1 cellular context compared by ENCODE assay signal in the genomic region with DNA sequence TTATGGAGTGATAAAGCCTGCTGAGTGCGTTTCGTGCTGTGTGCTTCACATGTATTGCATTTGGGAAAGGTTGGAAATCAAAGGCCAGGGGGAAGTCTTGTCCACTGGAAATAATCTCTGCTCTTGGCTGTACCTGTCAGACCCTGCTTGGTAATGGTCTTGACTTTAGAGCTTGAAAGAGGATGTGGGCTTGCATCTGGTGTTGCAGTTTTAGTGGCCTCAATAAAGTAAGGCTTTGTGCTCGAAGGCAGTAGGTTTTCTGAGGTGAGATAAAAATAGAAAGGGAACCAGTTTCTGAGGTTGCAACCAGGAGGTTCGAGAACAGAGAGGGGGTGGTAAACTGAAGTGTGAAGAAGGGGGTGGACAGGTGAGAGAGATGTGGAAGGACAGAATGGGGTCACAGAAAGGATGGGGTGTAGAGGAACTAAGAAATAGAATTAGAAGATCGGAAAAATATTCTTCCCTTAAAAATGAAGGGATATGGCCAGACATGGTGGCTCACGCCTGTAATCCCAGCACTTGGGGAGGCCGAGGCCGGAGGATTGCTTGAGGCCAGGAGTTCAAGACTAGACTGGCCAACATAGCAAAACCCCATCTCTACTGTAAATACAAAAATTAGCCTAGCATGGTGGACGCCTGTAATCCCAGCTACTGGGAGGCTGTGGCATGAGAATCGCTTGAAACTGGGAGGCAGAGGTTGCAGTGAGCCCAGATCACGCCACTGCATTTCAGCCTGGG.
TF ChIP-seq lines count a peak whose summit lies in the region.

No MANE protein-coding gene starts in this region.

TF ChIP-seq in GM12878, 131 proteins besides CTCF, POLR2A, EP300 and RAD21 (continues in another document):
- TF ChIP-seq STAT3 (IDR thresholded peaks at IDR 0.05; ENCODE audit: low read depth, low read length) (no peak), POLR2AphosphoS2 (IDR thresholded peaks at IDR 0.05; ENCODE audit: low read depth, low read length) (no peak), RBBP5 (conservative IDR thresholded peaks at IDR 0.05) (no peak), CREM (IDR thresholded peaks at IDR 0.05; ENCODE audit: low read depth) (peak; percentile 91), BACH1 (IDR thresholded peaks at IDR 0.05; ENCODE audit: borderline replicate concordance) (peak; percentile 79; the same call in 1 of the 2 replicates), HDAC6 (IDR thresholded peaks at IDR 0.05; ENCODE audit: unreplicated experiment) (no peak), SREBF1 (IDR thresholded peaks at IDR 0.05; ENCODE audit: low read length) (no peak), IKZF2 (IDR thresholded peaks at IDR 0.05) (peak; percentile 94 to 96), HDAC2 (IDR thresholded peaks at IDR 0.05) (no peak), ZNF274 (IDR thresholded peaks at IDR 0.05; ENCODE audit: insufficient read depth, insufficient read length) (no peak), SMARCA5 (IDR thresholded peaks at IDR 0.05) (peak; percentile 79), IKZF1 (conservative IDR thresholded peaks at IDR 0.05) (peak; percentile 89), ATF7 (IDR thresholded peaks at IDR 0.05; ENCODE audit: low read depth) (peak; percentile 94), LARP7 (IDR thresholded peaks at IDR 0.05) (no peak), SUZ12 (IDR thresholded peaks at IDR 0.05; ENCODE audit: unreplicated experiment) (no peak), CHD2 (IDR thresholded peaks at IDR 0.05; ENCODE audit: borderline replicate concordance, low read depth, low read length) (peak; percentile 89), HCFC1 (IDR thresholded peaks at IDR 0.05; ENCODE audit: low read length) (no peak), TCF12 (IDR thresholded peaks at IDR 0.05; ENCODE audit: low read depth, low read length) (peak; percentile 77), SUPT20H (IDR thresholded peaks at IDR 0.05; ENCODE audit: borderline replicate concordance, control insufficient read depth, low read depth, low read length) (no peak), ZNF24 (IDR thresholded peaks at IDR 0.05) (0 out of 2 replicates have a peak, but pooled peaks have one; percentile 42), EZH2 (IDR thresholded peaks at IDR 0.05; ENCODE audit: borderline replicate concordance, control insufficient read depth, low read depth, low read length) (peak; percentile 69; the same call in 1 of the 2 replicates), BHLHE40 (IDR thresholded peaks at IDR 0.05; ENCODE audit: borderline replicate concordance in 1 of 2, low read depth in 2 of 2, low read length in 1 of 2) (peak; percentile 67 to 71; a peak in 3 of 4 replicates), BCL11A (IDR thresholded peaks at IDR 0.05; ENCODE audit: low read depth, low read length) (peak; percentile 82), MYB (IDR thresholded peaks at IDR 0.05; ENCODE audit: borderline replicate concordance, low read depth, low read length) (no peak), NR2F1 (conservative IDR thresholded peaks at IDR 0.05) (peak; percentile 87), RFX5 (IDR thresholded peaks at IDR 0.05; ENCODE audit: low read depth, low read length) (no peak), ETV6 (conservative IDR thresholded peaks at IDR 0.05 in 1 of 2, IDR thresholded peaks at IDR 0.05 in 1 of 2; ENCODE audit: borderline replicate concordance in 1 of 2, low read depth in 1 of 2) (peak in 1 of 2 experiments; percentile 77; a peak in 1 of 4 replicates), PML (IDR thresholded peaks at IDR 0.05; ENCODE audit: low read length) (peak; percentile 94), MXI1 (IDR thresholded peaks at IDR 0.05; ENCODE audit: low read depth, low read length) (peak; percentile 62; the same call in 1 of the 2 replicates), JUNB (IDR thresholded peaks at IDR 0.05) (peak; percentile 67), YY1 (IDR thresholded peaks at IDR 0.05; ENCODE audit: low read depth, low read length) (no peak)
- TF ChIP-seq, protein P1, sequence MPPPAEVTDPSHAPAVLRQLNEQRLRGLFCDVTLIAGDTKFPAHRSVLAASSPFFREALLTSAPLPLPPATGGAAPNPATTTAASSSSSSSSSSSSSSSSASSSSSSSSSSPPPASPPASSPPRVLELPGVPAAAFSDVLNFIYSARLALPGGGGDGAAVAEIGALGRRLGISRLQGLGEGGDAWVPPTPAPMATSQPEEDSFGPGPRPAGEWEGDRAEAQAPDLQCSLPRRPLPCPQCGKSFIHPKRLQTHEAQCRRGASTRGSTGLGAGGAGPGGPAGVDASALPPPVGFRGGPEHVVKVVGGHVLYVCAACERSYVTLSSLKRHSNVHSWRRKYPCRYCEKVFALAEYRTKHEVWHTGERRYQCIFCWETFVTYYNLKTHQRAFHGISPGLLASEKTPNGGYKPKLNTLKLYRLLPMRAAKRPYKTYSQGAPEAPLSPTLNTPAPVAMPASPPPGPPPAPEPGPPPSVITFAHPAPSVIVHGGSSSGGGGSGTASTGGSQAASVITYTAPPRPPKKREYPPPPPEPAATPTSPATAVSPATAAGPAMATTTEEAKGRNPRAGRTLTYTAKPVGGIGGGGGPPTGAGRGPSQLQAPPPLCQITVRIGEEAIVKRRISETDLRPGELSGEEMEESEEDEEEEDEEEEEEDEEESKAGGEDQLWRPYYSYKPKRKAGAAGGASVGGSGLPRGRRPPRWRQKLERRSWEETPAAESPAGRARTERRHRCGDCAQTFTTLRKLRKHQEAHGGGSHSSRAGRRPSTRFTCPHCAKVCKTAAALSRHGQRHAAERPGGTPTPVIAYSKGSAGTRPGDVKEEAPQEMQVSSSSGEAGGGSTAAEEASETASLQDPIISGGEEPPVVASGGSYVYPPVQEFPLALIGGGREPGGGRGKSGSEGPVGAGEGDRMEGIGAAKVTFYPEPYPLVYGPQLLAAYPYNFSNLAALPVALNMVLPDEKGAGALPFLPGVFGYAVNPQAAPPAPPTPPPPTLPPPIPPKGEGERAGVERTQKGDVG (CRISPR knock-in tag; IDR thresholded peaks at IDR 0.05): no peak
- TF ChIP-seq, protein P2, sequence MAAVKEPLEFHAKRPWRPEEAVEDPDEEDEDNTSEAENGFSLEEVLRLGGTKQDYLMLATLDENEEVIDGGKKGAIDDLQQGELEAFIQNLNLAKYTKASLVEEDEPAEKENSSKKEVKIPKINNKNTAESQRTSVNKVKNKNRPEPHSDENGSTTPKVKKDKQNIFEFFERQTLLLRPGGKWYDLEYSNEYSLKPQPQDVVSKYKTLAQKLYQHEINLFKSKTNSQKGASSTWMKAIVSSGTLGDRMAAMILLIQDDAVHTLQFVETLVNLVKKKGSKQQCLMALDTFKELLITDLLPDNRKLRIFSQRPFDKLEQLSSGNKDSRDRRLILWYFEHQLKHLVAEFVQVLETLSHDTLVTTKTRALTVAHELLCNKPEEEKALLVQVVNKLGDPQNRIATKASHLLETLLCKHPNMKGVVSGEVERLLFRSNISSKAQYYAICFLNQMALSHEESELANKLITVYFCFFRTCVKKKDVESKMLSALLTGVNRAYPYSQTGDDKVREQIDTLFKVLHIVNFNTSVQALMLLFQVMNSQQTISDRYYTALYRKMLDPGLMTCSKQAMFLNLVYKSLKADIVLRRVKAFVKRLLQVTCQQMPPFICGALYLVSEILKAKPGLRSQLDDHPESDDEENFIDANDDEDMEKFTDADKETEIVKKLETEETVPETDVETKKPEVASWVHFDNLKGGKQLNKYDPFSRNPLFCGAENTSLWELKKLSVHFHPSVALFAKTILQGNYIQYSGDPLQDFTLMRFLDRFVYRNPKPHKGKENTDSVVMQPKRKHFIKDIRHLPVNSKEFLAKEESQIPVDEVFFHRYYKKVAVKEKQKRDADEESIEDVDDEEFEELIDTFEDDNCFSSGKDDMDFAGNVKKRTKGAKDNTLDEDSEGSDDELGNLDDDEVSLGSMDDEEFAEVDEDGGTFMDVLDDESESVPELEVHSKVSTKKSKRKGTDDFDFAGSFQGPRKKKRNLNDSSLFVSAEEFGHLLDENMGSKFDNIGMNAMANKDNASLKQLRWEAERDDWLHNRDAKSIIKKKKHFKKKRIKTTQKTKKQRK (IDR thresholded peaks at IDR 0.05; ENCODE audit: low read depth, low read length): no peak
- TF ChIP-seq, protein P3, sequence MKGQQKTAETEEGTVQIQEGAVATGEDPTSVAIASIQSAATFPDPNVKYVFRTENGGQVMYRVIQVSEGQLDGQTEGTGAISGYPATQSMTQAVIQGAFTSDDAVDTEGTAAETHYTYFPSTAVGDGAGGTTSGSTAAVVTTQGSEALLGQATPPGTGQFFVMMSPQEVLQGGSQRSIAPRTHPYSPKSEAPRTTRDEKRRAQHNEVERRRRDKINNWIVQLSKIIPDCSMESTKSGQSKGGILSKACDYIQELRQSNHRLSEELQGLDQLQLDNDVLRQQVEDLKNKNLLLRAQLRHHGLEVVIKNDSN (IDR thresholded peaks at IDR 0.05; ENCODE audit: borderline replicate concordance, extremely low read length, insufficient read depth, low read depth, low read length): no peak
- TF ChIP-seq, protein P4, sequence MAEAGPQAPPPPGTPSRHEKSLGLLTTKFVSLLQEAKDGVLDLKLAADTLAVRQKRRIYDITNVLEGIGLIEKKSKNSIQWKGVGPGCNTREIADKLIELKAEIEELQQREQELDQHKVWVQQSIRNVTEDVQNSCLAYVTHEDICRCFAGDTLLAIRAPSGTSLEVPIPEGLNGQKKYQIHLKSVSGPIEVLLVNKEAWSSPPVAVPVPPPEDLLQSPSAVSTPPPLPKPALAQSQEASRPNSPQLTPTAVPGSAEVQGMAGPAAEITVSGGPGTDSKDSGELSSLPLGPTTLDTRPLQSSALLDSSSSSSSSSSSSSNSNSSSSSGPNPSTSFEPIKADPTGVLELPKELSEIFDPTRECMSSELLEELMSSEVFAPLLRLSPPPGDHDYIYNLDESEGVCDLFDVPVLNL (IDR thresholded peaks at IDR 0.05; ENCODE audit: low read depth, low read length): no peak
- TF ChIP-seq, protein P5, sequence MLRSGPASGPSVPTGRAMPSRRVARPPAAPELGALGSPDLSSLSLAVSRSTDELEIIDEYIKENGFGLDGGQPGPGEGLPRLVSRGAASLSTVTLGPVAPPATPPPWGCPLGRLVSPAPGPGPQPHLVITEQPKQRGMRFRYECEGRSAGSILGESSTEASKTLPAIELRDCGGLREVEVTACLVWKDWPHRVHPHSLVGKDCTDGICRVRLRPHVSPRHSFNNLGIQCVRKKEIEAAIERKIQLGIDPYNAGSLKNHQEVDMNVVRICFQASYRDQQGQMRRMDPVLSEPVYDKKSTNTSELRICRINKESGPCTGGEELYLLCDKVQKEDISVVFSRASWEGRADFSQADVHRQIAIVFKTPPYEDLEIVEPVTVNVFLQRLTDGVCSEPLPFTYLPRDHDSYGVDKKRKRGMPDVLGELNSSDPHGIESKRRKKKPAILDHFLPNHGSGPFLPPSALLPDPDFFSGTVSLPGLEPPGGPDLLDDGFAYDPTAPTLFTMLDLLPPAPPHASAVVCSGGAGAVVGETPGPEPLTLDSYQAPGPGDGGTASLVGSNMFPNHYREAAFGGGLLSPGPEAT (IDR thresholded peaks at IDR 0.05; ENCODE audit: low read depth): peak; percentile 89
- TF ChIP-seq, protein P6, sequence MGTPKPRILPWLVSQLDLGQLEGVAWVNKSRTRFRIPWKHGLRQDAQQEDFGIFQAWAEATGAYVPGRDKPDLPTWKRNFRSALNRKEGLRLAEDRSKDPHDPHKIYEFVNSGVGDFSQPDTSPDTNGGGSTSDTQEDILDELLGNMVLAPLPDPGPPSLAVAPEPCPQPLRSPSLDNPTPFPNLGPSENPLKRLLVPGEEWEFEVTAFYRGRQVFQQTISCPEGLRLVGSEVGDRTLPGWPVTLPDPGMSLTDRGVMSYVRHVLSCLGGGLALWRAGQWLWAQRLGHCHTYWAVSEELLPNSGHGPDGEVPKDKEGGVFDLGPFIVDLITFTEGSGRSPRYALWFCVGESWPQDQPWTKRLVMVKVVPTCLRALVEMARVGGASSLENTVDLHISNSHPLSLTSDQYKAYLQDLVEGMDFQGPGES (IDR thresholded peaks at IDR 0.05): no peak
- TF ChIP-seq, protein P7, sequence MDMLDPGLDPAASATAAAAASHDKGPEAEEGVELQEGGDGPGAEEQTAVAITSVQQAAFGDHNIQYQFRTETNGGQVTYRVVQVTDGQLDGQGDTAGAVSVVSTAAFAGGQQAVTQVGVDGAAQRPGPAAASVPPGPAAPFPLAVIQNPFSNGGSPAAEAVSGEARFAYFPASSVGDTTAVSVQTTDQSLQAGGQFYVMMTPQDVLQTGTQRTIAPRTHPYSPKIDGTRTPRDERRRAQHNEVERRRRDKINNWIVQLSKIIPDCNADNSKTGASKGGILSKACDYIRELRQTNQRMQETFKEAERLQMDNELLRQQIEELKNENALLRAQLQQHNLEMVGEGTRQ (IDR thresholded peaks at IDR 0.05; ENCODE audit: borderline replicate concordance, low read depth, low read length): no peak
- TF ChIP-seq, protein P8, sequence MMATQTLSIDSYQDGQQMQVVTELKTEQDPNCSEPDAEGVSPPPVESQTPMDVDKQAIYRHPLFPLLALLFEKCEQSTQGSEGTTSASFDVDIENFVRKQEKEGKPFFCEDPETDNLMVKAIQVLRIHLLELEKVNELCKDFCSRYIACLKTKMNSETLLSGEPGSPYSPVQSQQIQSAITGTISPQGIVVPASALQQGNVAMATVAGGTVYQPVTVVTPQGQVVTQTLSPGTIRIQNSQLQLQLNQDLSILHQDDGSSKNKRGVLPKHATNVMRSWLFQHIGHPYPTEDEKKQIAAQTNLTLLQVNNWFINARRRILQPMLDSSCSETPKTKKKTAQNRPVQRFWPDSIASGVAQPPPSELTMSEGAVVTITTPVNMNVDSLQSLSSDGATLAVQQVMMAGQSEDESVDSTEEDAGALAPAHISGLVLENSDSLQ (IDR thresholded peaks at IDR 0.05): peak; percentile 76
- TF ChIP-seq, protein P9, sequence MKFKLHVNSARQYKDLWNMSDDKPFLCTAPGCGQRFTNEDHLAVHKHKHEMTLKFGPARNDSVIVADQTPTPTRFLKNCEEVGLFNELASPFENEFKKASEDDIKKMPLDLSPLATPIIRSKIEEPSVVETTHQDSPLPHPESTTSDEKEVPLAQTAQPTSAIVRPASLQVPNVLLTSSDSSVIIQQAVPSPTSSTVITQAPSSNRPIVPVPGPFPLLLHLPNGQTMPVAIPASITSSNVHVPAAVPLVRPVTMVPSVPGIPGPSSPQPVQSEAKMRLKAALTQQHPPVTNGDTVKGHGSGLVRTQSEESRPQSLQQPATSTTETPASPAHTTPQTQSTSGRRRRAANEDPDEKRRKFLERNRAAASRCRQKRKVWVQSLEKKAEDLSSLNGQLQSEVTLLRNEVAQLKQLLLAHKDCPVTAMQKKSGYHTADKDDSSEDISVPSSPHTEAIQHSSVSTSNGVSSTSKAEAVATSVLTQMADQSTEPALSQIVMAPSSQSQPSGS (IDR thresholded peaks at IDR 0.05; ENCODE audit: low read length): peak; percentile 84
- TF ChIP-seq, protein P10, sequence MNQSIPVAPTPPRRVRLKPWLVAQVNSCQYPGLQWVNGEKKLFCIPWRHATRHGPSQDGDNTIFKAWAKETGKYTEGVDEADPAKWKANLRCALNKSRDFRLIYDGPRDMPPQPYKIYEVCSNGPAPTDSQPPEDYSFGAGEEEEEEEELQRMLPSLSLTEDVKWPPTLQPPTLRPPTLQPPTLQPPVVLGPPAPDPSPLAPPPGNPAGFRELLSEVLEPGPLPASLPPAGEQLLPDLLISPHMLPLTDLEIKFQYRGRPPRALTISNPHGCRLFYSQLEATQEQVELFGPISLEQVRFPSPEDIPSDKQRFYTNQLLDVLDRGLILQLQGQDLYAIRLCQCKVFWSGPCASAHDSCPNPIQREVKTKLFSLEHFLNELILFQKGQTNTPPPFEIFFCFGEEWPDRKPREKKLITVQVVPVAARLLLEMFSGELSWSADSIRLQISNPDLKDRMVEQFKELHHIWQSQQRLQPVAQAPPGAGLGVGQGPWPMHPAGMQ (IDR thresholded peaks at IDR 0.05; ENCODE audit: borderline replicate concordance): no peak
